In genomic region chr11:11788067-11788710, GRCh38 we compare ENCODE assay signal across 12 cellular contexts. TPM values are rescaled to one million over a fixed set of nuclear protein-coding genes. Genes with fewer than 3 reads are reported as not detected.
A peak's percentile ranks its signal among the peaks of the same experiment; 100 is the strongest.
DNase-seq lines count a peak whose midpoint lies in the region; ATAC-seq, FAIRE-seq and TF ChIP-seq lines count a peak whose summit lies in the region.
"Had no signal": no experiment of that assay in that cellular context is flagged by ENCODE, and none has a peak within 500 bp of the region (broad histone marks: within the 10 kb centered on the region; RNA-seq: fewer than 3 reads in every experiment).

No MANE protein-coding gene starts in this region.

- H3K4me3 ChIP-seq in RWPE2 (ENCODE audit: severe bottlenecking) = no peak overlapping the region
- no peak overlapping the region for H3K4me3 ChIP-seq in HepG2 (replicated peaks in 1 of 3; ENCODE audit: insufficient read depth in 1 of 3, low read depth in 2 of 3, low read length in 3 of 3)
- H3K4me3 ChIP-seq: MG63, stomach, uterus had no signal

- no peak overlapping the region for H2AFZ ChIP-seq in HepG2 (ENCODE audit: low read length)

- CTCF ChIA-PET in HepG2 (lab: Yijun Ruan, JAX; ENCODE audit: low intra/inter-chr PET ratio, low total read pairs) = interaction anchor here (0.8 to 3.0 kb wide), 6 partner anchors 66 to 760 kb away, joined by 3 to 18 read pairs (median 8); no protein-coding TSS in a partner anchor

- H3K36me3 ChIP-seq in RWPE2 (ENCODE audit: low read depth) = no peaks in the 10 kb centered on the region
- H3K36me3 ChIP-seq in HepG2 (replicated peaks in 1 of 2; ENCODE audit: control insufficient read depth in 1 of 2, insufficient read depth in 2 of 2, low read length in 2 of 2) = no peaks in the 10 kb centered on the region
- H3K36me3 ChIP-seq: MG63, stomach, uterus had no signal

- H3K4me1 ChIP-seq in RWPE2 (ENCODE audit: insufficient read depth, poor library complexity, severe bottlenecking) (no peaks in the 10 kb centered on the region), HepG2 (ENCODE audit: insufficient read depth, low read length) (no peaks in the 10 kb centered on the region)
- H3K4me1 ChIP-seq: uterus had no signal

- H3K9ac ChIP-seq in HepG2 (ENCODE audit: insufficient read depth, low read depth, low read length) = no peak overlapping the region

- TF ChIP-seq RAD21 in HepG2 (CRISPR knock-in tag; IDR thresholded peaks at IDR 0.05) = no peak

- POLR2A ChIA-PET in HepG2 (lab: Yijun Ruan, JAX) = no interaction called here

- no TSS peak for BruUV-seq in HepG2 (replicated peaks; lab: Mats Ljungman, UMichigan)

- TF ChIP-seq POLR2A in HepG2 (IDR thresholded peaks at IDR 0.05; ENCODE audit: insufficient read depth in 1 of 2, low read depth in 2 of 2, low read length in 2 of 2) = no peak

- TF ChIP-seq EP300 in HepG2 (IDR thresholded peaks at IDR 0.05; ENCODE audit: low read depth in 2 of 2, low read length in 2 of 2) (no peak), HepG2 (CRISPR knock-in tag; IDR thresholded peaks at IDR 0.05; ENCODE audit: borderline replicate concordance) (no peak)

- H3K27me3 ChIP-seq in RWPE2 (ENCODE audit: insufficient read depth, poor library complexity, severe bottlenecking) (no peaks in the 10 kb centered on the region), HepG2 (ENCODE audit: control insufficient read depth in 1 of 2, insufficient read depth in 2 of 2, low read length in 2 of 2) (peaks cover 0 to 2% of the 10 kb centered on the region in 2 experiments; a peak in 1 of 5 replicates)
- H3K27me3 ChIP-seq: MG63, stomach, uterus had no signal

- intact Hi-C loops in HepG2 (cut with micrococcal nuclease; ENCODE audit: unreplicated experiment) = loop anchor here (2.0 to 5.0 kb wide), 4 partner anchors 166 to 856 kb away; partner anchors contain the start of gene GALNT18

- no peak overlapping the region for H3K4me2 ChIP-seq in HepG2 (ENCODE audit: low read depth, low read length)

- FAIRE-seq in HepG2 (lab: Jason Lieb, UNC) = no peak

- H3K9me3 ChIP-seq in RWPE2 (ENCODE audit: severe bottlenecking) (no peaks in the 10 kb centered on the region), HepG2 (ENCODE audit: low read length) (no peaks in the 10 kb centered on the region)
- H3K9me3 ChIP-seq: MG63, stomach, uterus had no signal

- DNase-seq in RWPE2 (ENCODE audit: low spot score) (no peak), HepG2 (ENCODE audit: low spot score) (no peak), NCI-H2196 (lab: John Stamatoyannopoulos, UW; ENCODE audit: unreplicated experiment) (no peak)
- no peak for DNase-seq in effector CD8-positive, alpha-beta T cell (lab: John Stamatoyannopoulos, UW)
- no peak for DNase-seq in central memory CD4-positive, alpha-beta T cell
- DNase-seq: NCI-H510A had no signal

- H3K79me2 ChIP-seq in HepG2 (ENCODE audit: insufficient read depth, low read length) = no peaks in the 10 kb centered on the region

- peak; percentile 48 for TF ChIP-seq CTCF in 22Rv1 (IDR thresholded peaks at IDR 0.05)
- TF ChIP-seq CTCF in RWPE2 (IDR thresholded peaks at IDR 0.05; ENCODE audit: poor library complexity, severe bottlenecking) = peak; percentile 52
- no peak for TF ChIP-seq CTCF in HepG2 (CRISPR knock-in tag; IDR thresholded peaks at IDR 0.05)

- in situ Hi-C loops in HepG2 (cut with HindIII; ENCODE audit: extremely low pct_ligation_motif_present, low pct_unique_long_range_greater_than_20kb) = loop anchor here (5.0 to 25.0 kb wide), 3 partner anchors 386 to 851 kb away; no protein-coding TSS in a partner anchor

- 2% methylated on average over 7 of the region's 7 CpGs for WGBS in HepG2 (ENCODE audit: low lambda C conversion rate)

- H3K27ac ChIP-seq in 22Rv1 = no peak overlapping the region
- no peak overlapping the region for H3K27ac ChIP-seq in RWPE2 (ENCODE audit: poor library complexity, severe bottlenecking)
- H3K27ac ChIP-seq in HepG2 (ENCODE audit: extremely low read length, insufficient read depth, low read length) = no peak overlapping the region
- H3K27ac ChIP-seq: stomach had no signal

- no peaks in the 10 kb centered on the region for H4K20me1 ChIP-seq in HepG2 (ENCODE audit: insufficient read depth, low read length)

- ATAC-seq in GM19372 (IDR thresholded peaks at IDR 0.05; ENCODE audit: low read depth, unreplicated experiment) (peak; percentile 19), RWPE2 (ENCODE audit: low read depth) (peak; percentile 44), HepG2 (peak; percentile 64), HG02973 (IDR thresholded peaks at IDR 0.05; ENCODE audit: unreplicated experiment) (no peak)

TF ChIP-seq in HepG2, 621 proteins besides CTCF, POLR2A, EP300 and RAD21:
- TF ChIP-seq SUZ12 (IDR thresholded peaks at IDR 0.05; ENCODE audit: low read depth, low read length) (no peak), ZNF18 (CRISPR knock-in tag; IDR thresholded peaks at IDR 0.05; ENCODE audit: insufficient replicate concordance) (no peak), RAD51 (IDR thresholded peaks at IDR 0.05; ENCODE audit: borderline replicate concordance) (no peak), U2AF1 (optimal IDR thresholded peaks at IDR 0.05; ENCODE audit: low read depth, low read length) (no peak), TCF12 (IDR thresholded peaks at IDR 0.05) (no peak), TCF12 (CRISPR knock-in tag; IDR thresholded peaks at IDR 0.05) (no peak), ZNF296 (CRISPR knock-in tag; conservative IDR thresholded peaks at IDR 0.05) (no peak)

RNA-seq across cellular contexts. Expression of gene USP47, which starts 53.6 kb away (rescaled TPM):
- total RNA-seq in HepG2 (2016; rRNA removed; fragmentation: Illumina TruSeq; extraction: Trizol) = 52.7 and 64.6 TPM in 2 replicates
- total RNA-seq in HepG2 (2016; cell fraction: cytosol; rRNA removed; fragmentation: Illumina TruSeq; extraction: Trizol; ENCODE audit: low read depth) = 3.7 and 4.9 TPM in 2 replicates
- total RNA-seq in HepG2 (2016; cell fraction: insoluble cytoplasmic fraction; rRNA removed; fragmentation: Illumina TruSeq; extraction: Trizol) = 49.1 and 64.0 TPM in 2 replicates
- total RNA-seq in HepG2 (2016; cell fraction: membrane; rRNA removed; fragmentation: Illumina TruSeq; extraction: Trizol) = 8.6 and 8.7 TPM in 2 replicates
- 72.1 and 75.8 TPM in 2 replicates for total RNA-seq in HepG2 (2016; cell fraction: nucleus; rRNA removed; fragmentation: Illumina TruSeq; extraction: Trizol)
- polyA plus RNA-seq in HepG2 (2011; rRNA removed) = 10.6 and 12.2 TPM in 2 replicates
- 5.1 and 8.8 TPM in 2 replicates for polyA plus RNA-seq in HepG2 (2011; cell fraction: cytosol; rRNA removed)
- 12.3 and 15.3 TPM in 2 replicates for polyA plus RNA-seq in HepG2 (2011; cell fraction: nucleus; rRNA removed)
- polyA plus RNA-seq in HepG2 (2012) = 22.9 and 24.4 TPM in 2 replicates
- 0.53 and 0.69 TPM in 2 replicates for polyA plus RNA-seq in HepG2 (2016; cell fraction: cytosol; fragmentation: Illumina TruSeq; extraction: Trizol; ENCODE audit: low read depth)
- 30.8 and 33.7 TPM in 2 replicates for polyA plus RNA-seq in HepG2 (2016; cell fraction: insoluble cytoplasmic fraction; fragmentation: Illumina TruSeq; extraction: Trizol; ENCODE audit: low read depth)
- polyA plus RNA-seq in HepG2 (2016; cell fraction: membrane; fragmentation: Illumina TruSeq; extraction: Trizol; ENCODE audit: low read depth) = 1.9 and 2.6 TPM in 2 replicates
- 44.4 and 45.2 TPM in 2 replicates for polyA plus RNA-seq in HepG2 (2016; cell fraction: nucleus; fragmentation: Illumina TruSeq; extraction: Trizol; ENCODE audit: insufficient read depth, low read depth)
- polyA minus RNA-seq in HepG2 (2011; rRNA and poly(A)+ RNA removed; ENCODE audit: low replicate concordance) = 23.4 and 26.6 TPM in 2 replicates
- 12.4 and 17.0 TPM in 2 replicates for polyA minus RNA-seq in HepG2 (2011; cell fraction: cytosol; rRNA and poly(A)+ RNA removed)
- polyA minus RNA-seq in HepG2 (2011; cell fraction: nucleus; rRNA and poly(A)+ RNA removed) = 100 and 119 TPM in 2 replicates
